8 cellular contexts compared by ENCODE assay signal in genomic region chr5:92309336-92309991, GRCh38.
DNase-seq lines count a peak whose midpoint lies in the region; ATAC-seq and TF ChIP-seq lines count a peak whose summit lies in the region.

No MANE protein-coding gene starts in this region.

- 0 out of 2 replicates have a peak, but pooled peaks cover 4% of the 10 kb centered on the region for H3F3A ChIP-seq in PC-9 (ENCODE audit: insufficient read depth, low read depth)

- H4K20me1 ChIP-seq in PC-9 (ENCODE audit: insufficient read depth), result no peaks in the 10 kb centered on the region

- ATAC-seq in foreskin keratinocyte (no peak), upper lobe of right lung (no peak), HG03457 (IDR thresholded peaks at IDR 0.05; ENCODE audit: unreplicated experiment) (no peak), HG03039 (IDR thresholded peaks at IDR 0.05; ENCODE audit: unreplicated experiment) (no peak)

- H3K79me2 ChIP-seq in PC-9 (ENCODE audit: low read depth), result no peaks in the 10 kb centered on the region

- H3K4me1 ChIP-seq in PC-9 (replicated peaks; ENCODE audit: insufficient read depth), result no peaks in the 10 kb centered on the region
- no peaks in the 10 kb centered on the region for H3K4me1 ChIP-seq in foreskin keratinocyte
- no peaks in the 10 kb centered on the region for H3K4me1 ChIP-seq in upper lobe of right lung

- no peaks in the 10 kb centered on the region; the same call in 1 of the 2 replicates for H3K9me3 ChIP-seq in PC-9 (ENCODE audit: insufficient read depth, low read depth)
- H3K9me3 ChIP-seq in upper lobe of right lung, result no peaks in the 10 kb centered on the region

- H3K4me3 ChIP-seq in H7 (ENCODE audit: insufficient read depth, low read depth, low read length), result no peak overlapping the region
- H3K4me3 ChIP-seq in PC-9, result no peak overlapping the region
- no peak overlapping the region for H3K4me3 ChIP-seq in upper lobe of right lung

- H3K36me3 ChIP-seq in H7 (replicated peaks; ENCODE audit: control insufficient read depth, insufficient read depth, low read length), result no peaks in the 10 kb centered on the region
- no peaks in the 10 kb centered on the region for H3K36me3 ChIP-seq in PC-9 (ENCODE audit: low read depth)
- H3K36me3 ChIP-seq in upper lobe of right lung, result no peaks in the 10 kb centered on the region

- BruUV-seq in PC-9 (replicated peaks; lab: Mats Ljungman, UMichigan), result no TSS peak

- H2AFZ ChIP-seq in PC-9, result no peak overlapping the region

- H3K27me3 ChIP-seq in H7 (ENCODE audit: control insufficient read depth, insufficient read depth, low read length) (no peaks in the 10 kb centered on the region), PC-9 (ENCODE audit: insufficient read depth, low read depth) (no peaks in the 10 kb centered on the region), foreskin keratinocyte (no peaks in the 10 kb centered on the region), upper lobe of right lung (no peaks in the 10 kb centered on the region)

- H3K27ac ChIP-seq in PC-9 (no peak overlapping the region), foreskin keratinocyte (no peak overlapping the region), upper lobe of right lung (no peak overlapping the region)

- intact Hi-C loops in PC-9 (cut with micrococcal nuclease; ENCODE audit: unreplicated experiment) (loop anchor here (5.0 kb wide), 2 partner anchors 667 to 807 kb away; no protein-coding TSS in a partner anchor), upper lobe of right lung (cut with DNase I) (no loop called here)

- peak; percentile 13 for DNase-seq in COLO829 (ENCODE audit: low spot score)
- peak; percentile 8 for DNase-seq in H7
- DNase-seq in PC-9, result peak in 1 of 2 experiments; percentile 37
- DNase-seq in foreskin keratinocyte, result peak in 1 of 2 donors; percentile 9
- no peak for DNase-seq in upper lobe of right lung
- no peak for DNase-seq in central memory CD4-positive, alpha-beta T cell

- CTCF ChIA-PET in PC-9 (lab: Charles Lee), result no interaction called here

- peak; percentile 79 for TF ChIP-seq CTCF in PC-9 (conservative IDR thresholded peaks at IDR 0.05)
- TF ChIP-seq CTCF in foreskin keratinocyte (conservative IDR thresholded peaks at IDR 0.05), result peak; percentile 64
- peak; percentile 36 for TF ChIP-seq CTCF in upper lobe of right lung (IDR thresholded peaks at IDR 0.05)

- POLR2A ChIA-PET in PC-9 (lab: Charles Lee; ENCODE audit: unreplicated experiment), result no interaction called here

- no peak overlapping the region for H3K4me2 ChIP-seq in PC-9

- no peaks in the 10 kb centered on the region; the same call in 1 of the 2 replicates for H3K9me2 ChIP-seq in PC-9 (ENCODE audit: insufficient read depth)

Comparison
In these comparisons a context has a peak if more than half of its experiments do, and no peak if none do; other contexts are left out.
1. DNase-seq: peak in COLO829 (single experiment) and H7 (single experiment); none in upper lobe of right lung (single experiment) and central memory CD4-positive, alpha-beta T cell (single experiment).
2. Peak in every context shown above with its lines, with median percentiles within 50 percentile points of each other: CTCF ChIP-seq.